In the genomic region with DNA sequence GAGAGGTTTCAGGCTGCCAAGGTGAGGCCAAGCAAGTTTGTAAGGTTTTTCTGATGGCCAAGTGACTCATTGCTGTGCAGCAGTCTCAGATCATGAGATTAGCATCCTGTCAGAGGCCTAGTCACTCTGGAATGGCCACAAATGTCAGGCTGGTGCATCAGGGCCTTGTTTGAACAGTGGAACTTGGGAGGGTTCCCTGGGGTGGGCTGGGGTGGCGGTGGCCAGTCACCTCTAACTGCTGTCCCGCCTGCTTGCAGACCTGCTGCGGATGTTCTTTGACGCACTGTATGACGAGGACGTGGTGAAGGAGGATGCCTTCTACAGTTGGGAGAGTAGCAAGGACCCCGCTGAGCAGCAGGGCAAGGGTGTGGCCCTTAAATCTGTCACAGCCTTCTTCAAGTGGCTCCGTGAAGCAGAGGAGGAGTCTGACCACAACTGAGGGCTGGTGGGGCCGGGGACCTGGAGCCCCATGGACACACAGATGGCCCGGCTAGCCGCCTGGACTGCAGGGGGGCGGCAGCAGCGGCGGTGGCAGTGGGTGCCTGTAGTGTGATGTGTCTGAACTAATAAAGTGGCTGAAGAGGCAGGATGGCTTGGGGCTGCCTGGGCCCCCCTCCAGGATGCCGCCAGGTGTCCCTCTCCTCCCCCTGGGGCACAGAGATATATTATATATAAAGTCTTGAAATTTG, we compare ENCODE assay signal across 1 cellular context.
TF ChIP-seq lines count a peak whose summit lies in the region.

No MANE protein-coding gene starts in this region.

TF ChIP-seq in HEK293, 187 proteins besides CTCF, POLR2A, EP300 and RAD21 (continued from another document and continues in another):
- TF ChIP-seq, protein P1, sequence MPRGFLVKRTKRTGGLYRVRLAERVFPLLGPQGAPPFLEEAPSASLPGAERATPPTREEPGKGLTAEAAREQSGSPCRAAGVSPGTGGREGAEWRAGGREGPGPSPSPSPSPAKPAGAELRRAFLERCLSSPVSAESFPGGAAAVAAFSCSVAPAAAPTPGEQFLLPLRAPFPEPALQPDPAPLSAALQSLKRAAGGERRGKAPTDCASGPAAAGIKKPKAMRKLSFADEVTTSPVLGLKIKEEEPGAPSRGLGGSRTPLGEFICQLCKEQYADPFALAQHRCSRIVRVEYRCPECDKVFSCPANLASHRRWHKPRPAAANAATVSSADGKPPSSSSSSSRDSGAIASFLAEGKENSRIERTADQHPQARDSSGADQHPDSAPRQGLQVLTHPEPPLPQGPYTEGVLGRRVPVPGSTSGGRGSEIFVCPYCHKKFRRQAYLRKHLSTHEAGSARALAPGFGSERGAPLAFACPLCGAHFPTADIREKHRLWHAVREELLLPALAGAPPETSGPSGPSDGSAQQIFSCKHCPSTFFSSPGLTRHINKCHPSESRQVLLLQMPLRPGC (tag by site-specific recombination; IDR thresholded peaks at IDR 0.05), result no peak
- TF ChIP-seq ZNF555 (tag by site-specific recombination; conservative IDR thresholded peaks at IDR 0.05) (no peak), ZNF600 (tag by site-specific recombination; IDR thresholded peaks at IDR 0.05) (peak; percentile 77), ZFHX2 (tag by site-specific recombination; conservative IDR thresholded peaks at IDR 0.05) (peak; percentile 31), ZNF664 (tag by site-specific recombination; IDR thresholded peaks at IDR 0.05) (no peak), SP7 (tag by site-specific recombination; IDR thresholded peaks at IDR 0.05) (no peak; the same call in none of the 2 replicates), ZNF514 (tag by site-specific recombination; IDR thresholded peaks at IDR 0.05) (no peak), ZNF48 (tag by site-specific recombination; IDR thresholded peaks at IDR 0.05) (no peak), SCRT2 (tag by site-specific recombination; IDR thresholded peaks at IDR 0.05) (no peak), ZNF350 (tag by site-specific recombination; IDR thresholded peaks at IDR 0.05) (no peak), ZNF140 (tag by site-specific recombination; IDR thresholded peaks at IDR 0.05) (no peak), ZNF677 (tag by site-specific recombination; IDR thresholded peaks at IDR 0.05) (no peak), ZNF16 (tag by site-specific recombination; IDR thresholded peaks at IDR 0.05; ENCODE audit: low read depth) (no peak), ZSCAN23 (tag by site-specific recombination; IDR thresholded peaks at IDR 0.05) (no peak), ZNF529 (tag by site-specific recombination; IDR thresholded peaks at IDR 0.05; ENCODE audit: insufficient replicate concordance) (no peak), ZNF248 (tag by site-specific recombination; IDR thresholded peaks at IDR 0.05) (no peak), ZNF585B (tag by site-specific recombination; IDR thresholded peaks at IDR 0.05) (no peak), ZNF146 (tag by site-specific recombination; IDR thresholded peaks at IDR 0.05) (no peak), ZNF223 (tag by site-specific recombination; IDR thresholded peaks at IDR 0.05) (0 out of 2 replicates have a peak, but pooled peaks have one; percentile 27), MYNN (tag by site-specific recombination; IDR thresholded peaks at IDR 0.05; ENCODE audit: borderline replicate concordance) (no peak), ZNF404 (tag by site-specific recombination; IDR thresholded peaks at IDR 0.05) (no peak), BCL11A (tag by site-specific recombination; IDR thresholded peaks at IDR 0.05; ENCODE audit: low read depth) (no peak), ZNF175 (tag by site-specific recombination; IDR thresholded peaks at IDR 0.05) (no peak), SETDB1 (IDR thresholded peaks at IDR 0.05; ENCODE audit: insufficient read length, low read length) (no peak), ZNF394 (tag by site-specific recombination; IDR thresholded peaks at IDR 0.05; ENCODE audit: borderline replicate concordance) (peak; percentile 53; the same call in 1 of the 2 replicates), ZBTB1 (tag by site-specific recombination; IDR thresholded peaks at IDR 0.05) (no peak), ZNF660 (tag by site-specific recombination; IDR thresholded peaks at IDR 0.05) (no peak), ZNF112 (tag by site-specific recombination; IDR thresholded peaks at IDR 0.05) (no peak), GLIS1 (tag by site-specific recombination; IDR thresholded peaks at IDR 0.05) (peak; percentile 71), ZNF747 (tag by site-specific recombination; IDR thresholded peaks at IDR 0.05) (no peak), KLF9 (tag by site-specific recombination; IDR thresholded peaks at IDR 0.05; ENCODE audit: low read depth) (no peak), WT1 (tag by site-specific recombination; IDR thresholded peaks at IDR 0.05) (peak; percentile 66), ZNF138 (tag by site-specific recombination; IDR thresholded peaks at IDR 0.05; ENCODE audit: borderline replicate concordance) (no peak), GLIS2 (tag by site-specific recombination; IDR thresholded peaks at IDR 0.05) (peak; percentile 76), ZNF843 (tag by site-specific recombination; IDR thresholded peaks at IDR 0.05) (no peak), ZNF596 (tag by site-specific recombination; IDR thresholded peaks at IDR 0.05) (no peak), YY2 (tag by site-specific recombination; IDR thresholded peaks at IDR 0.05) (no peak), ZNF433 (tag by site-specific recombination; IDR thresholded peaks at IDR 0.05; ENCODE audit: low read depth) (no peak), GLI2 (tag by site-specific recombination; IDR thresholded peaks at IDR 0.05; ENCODE audit: borderline replicate concordance, low read depth) (no peak), ZNF707 (tag by site-specific recombination; IDR thresholded peaks at IDR 0.05) (no peak), ZNF76 (tag by site-specific recombination; IDR thresholded peaks at IDR 0.05; ENCODE audit: borderline replicate concordance, low read depth) (no peak)
- TF ChIP-seq, protein P2, sequence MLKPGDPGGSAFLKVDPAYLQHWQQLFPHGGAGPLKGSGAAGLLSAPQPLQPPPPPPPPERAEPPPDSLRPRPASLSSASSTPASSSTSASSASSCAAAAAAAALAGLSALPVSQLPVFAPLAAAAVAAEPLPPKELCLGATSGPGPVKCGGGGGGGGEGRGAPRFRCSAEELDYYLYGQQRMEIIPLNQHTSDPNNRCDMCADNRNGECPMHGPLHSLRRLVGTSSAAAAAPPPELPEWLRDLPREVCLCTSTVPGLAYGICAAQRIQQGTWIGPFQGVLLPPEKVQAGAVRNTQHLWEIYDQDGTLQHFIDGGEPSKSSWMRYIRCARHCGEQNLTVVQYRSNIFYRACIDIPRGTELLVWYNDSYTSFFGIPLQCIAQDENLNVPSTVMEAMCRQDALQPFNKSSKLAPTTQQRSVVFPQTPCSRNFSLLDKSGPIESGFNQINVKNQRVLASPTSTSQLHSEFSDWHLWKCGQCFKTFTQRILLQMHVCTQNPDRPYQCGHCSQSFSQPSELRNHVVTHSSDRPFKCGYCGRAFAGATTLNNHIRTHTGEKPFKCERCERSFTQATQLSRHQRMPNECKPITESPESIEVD (tag by site-specific recombination; IDR thresholded peaks at IDR 0.05), result peak; percentile 23; the same call in 1 of the 2 replicates
- TF ChIP-seq, protein P3, sequence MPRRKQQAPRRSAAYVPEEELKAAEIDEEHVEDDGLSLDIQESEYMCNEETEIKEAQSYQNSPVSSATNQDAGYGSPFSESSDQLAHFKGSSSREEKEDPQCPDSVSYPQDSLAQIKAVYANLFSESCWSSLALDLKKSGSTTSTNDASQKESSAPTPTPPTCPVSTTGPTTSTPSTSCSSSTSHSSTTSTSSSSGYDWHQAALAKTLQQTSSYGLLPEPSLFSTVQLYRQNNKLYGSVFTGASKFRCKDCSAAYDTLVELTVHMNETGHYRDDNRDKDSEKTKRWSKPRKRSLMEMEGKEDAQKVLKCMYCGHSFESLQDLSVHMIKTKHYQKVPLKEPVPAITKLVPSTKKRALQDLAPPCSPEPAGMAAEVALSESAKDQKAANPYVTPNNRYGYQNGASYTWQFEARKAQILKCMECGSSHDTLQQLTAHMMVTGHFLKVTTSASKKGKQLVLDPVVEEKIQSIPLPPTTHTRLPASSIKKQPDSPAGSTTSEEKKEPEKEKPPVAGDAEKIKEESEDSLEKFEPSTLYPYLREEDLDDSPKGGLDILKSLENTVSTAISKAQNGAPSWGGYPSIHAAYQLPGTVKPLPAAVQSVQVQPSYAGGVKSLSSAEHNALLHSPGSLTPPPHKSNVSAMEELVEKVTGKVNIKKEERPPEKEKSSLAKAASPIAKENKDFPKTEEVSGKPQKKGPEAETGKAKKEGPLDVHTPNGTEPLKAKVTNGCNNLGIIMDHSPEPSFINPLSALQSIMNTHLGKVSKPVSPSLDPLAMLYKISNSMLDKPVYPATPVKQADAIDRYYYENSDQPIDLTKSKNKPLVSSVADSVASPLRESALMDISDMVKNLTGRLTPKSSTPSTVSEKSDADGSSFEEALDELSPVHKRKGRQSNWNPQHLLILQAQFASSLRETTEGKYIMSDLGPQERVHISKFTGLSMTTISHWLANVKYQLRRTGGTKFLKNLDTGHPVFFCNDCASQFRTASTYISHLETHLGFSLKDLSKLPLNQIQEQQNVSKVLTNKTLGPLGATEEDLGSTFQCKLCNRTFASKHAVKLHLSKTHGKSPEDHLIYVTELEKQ (tag by site-specific recombination; IDR thresholded peaks at IDR 0.05; ENCODE audit: borderline replicate concordance), result no peak
- TF ChIP-seq, protein P4, sequence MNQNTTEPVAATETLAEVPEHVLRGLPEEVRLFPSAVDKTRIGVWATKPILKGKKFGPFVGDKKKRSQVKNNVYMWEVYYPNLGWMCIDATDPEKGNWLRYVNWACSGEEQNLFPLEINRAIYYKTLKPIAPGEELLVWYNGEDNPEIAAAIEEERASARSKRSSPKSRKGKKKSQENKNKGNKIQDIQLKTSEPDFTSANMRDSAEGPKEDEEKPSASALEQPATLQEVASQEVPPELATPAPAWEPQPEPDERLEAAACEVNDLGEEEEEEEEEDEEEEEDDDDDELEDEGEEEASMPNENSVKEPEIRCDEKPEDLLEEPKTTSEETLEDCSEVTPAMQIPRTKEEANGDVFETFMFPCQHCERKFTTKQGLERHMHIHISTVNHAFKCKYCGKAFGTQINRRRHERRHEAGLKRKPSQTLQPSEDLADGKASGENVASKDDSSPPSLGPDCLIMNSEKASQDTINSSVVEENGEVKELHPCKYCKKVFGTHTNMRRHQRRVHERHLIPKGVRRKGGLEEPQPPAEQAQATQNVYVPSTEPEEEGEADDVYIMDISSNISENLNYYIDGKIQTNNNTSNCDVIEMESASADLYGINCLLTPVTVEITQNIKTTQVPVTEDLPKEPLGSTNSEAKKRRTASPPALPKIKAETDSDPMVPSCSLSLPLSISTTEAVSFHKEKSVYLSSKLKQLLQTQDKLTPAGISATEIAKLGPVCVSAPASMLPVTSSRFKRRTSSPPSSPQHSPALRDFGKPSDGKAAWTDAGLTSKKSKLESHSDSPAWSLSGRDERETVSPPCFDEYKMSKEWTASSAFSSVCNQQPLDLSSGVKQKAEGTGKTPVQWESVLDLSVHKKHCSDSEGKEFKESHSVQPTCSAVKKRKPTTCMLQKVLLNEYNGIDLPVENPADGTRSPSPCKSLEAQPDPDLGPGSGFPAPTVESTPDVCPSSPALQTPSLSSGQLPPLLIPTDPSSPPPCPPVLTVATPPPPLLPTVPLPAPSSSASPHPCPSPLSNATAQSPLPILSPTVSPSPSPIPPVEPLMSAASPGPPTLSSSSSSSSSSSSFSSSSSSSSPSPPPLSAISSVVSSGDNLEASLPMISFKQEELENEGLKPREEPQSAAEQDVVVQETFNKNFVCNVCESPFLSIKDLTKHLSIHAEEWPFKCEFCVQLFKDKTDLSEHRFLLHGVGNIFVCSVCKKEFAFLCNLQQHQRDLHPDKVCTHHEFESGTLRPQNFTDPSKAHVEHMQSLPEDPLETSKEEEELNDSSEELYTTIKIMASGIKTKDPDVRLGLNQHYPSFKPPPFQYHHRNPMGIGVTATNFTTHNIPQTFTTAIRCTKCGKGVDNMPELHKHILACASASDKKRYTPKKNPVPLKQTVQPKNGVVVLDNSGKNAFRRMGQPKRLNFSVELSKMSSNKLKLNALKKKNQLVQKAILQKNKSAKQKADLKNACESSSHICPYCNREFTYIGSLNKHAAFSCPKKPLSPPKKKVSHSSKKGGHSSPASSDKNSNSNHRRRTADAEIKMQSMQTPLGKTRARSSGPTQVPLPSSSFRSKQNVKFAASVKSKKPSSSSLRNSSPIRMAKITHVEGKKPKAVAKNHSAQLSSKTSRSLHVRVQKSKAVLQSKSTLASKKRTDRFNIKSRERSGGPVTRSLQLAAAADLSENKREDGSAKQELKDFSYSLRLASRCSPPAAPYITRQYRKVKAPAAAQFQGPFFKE (tag by site-specific recombination; IDR thresholded peaks at IDR 0.05; ENCODE audit: borderline replicate concordance), result no peak
- TF ChIP-seq, protein P5, sequence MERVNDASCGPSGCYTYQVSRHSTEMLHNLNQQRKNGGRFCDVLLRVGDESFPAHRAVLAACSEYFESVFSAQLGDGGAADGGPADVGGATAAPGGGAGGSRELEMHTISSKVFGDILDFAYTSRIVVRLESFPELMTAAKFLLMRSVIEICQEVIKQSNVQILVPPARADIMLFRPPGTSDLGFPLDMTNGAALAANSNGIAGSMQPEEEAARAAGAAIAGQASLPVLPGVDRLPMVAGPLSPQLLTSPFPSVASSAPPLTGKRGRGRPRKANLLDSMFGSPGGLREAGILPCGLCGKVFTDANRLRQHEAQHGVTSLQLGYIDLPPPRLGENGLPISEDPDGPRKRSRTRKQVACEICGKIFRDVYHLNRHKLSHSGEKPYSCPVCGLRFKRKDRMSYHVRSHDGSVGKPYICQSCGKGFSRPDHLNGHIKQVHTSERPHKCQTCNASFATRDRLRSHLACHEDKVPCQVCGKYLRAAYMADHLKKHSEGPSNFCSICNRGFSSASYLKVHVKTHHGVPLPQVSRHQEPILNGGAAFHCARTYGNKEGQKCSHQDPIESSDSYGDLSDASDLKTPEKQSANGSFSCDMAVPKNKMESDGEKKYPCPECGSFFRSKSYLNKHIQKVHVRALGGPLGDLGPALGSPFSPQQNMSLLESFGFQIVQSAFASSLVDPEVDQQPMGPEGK (tag by site-specific recombination; IDR thresholded peaks at IDR 0.05), result peak; percentile 81
- TF ChIP-seq, protein P6, sequence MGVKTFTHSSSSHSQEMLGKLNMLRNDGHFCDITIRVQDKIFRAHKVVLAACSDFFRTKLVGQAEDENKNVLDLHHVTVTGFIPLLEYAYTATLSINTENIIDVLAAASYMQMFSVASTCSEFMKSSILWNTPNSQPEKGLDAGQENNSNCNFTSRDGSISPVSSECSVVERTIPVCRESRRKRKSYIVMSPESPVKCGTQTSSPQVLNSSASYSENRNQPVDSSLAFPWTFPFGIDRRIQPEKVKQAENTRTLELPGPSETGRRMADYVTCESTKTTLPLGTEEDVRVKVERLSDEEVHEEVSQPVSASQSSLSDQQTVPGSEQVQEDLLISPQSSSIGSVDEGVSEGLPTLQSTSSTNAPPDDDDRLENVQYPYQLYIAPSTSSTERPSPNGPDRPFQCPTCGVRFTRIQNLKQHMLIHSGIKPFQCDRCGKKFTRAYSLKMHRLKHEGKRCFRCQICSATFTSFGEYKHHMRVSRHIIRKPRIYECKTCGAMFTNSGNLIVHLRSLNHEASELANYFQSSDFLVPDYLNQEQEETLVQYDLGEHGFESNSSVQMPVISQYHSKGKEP (tag by site-specific recombination; IDR thresholded peaks at IDR 0.05), result no peak
- TF ChIP-seq, protein P7, sequence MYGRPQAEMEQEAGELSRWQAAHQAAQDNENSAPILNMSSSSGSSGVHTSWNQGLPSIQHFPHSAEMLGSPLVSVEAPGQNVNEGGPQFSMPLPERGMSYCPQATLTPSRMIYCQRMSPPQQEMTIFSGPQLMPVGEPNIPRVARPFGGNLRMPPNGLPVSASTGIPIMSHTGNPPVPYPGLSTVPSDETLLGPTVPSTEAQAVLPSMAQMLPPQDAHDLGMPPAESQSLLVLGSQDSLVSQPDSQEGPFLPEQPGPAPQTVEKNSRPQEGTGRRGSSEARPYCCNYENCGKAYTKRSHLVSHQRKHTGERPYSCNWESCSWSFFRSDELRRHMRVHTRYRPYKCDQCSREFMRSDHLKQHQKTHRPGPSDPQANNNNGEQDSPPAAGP (tag by site-specific recombination; IDR thresholded peaks at IDR 0.05), result no peak; the same call in none of the 2 replicates
